ENCODE assay signal across 10 cellular contexts in genomic region chr9:128917151-128917849, GRCh38. TPM values are rescaled to one million over a fixed set of nuclear protein-coding genes. Genes with fewer than 3 reads are reported as not detected.
DNase-seq lines count a peak whose midpoint lies in the region; ATAC-seq and TF ChIP-seq lines count a peak whose summit lies in the region.
"Had no signal": no experiment of that assay in that cellular context is flagged by ENCODE, and none has a peak within 500 bp of the region (broad histone marks: within the 10 kb centered on the region; RNA-seq: fewer than 3 reads in every experiment).

No MANE protein-coding gene starts in this region.

- H3K4me3 ChIP-seq in lower leg skin (ENCODE audit: low read depth, poor library complexity, severe bottlenecking) (no peak overlapping the region), suprapubic skin (peak overlapping the region; percentile 29), GM23338 (no peak overlapping the region)

- H3K9me3 ChIP-seq in suprapubic skin: no peaks in the 10 kb centered on the region

- peaks cover 28% of the 10 kb centered on the region for H3K4me1 Mint-ChIP-seq in GM23338

- no peak overlapping the region for H3K4me3 Mint-ChIP-seq in GM23338

- H3K27ac ChIP-seq in cingulate gyrus (ENCODE audit: low read depth, low read length) (peak overlapping the region; percentile 82), suprapubic skin (peak overlapping the region; percentile 86), GM23338 (ENCODE audit: low read depth) (no peak overlapping the region)
- H3K27ac ChIP-seq: KMS-11 had no signal

- no peak for TF ChIP-seq EP300 in suprapubic skin (IDR thresholded peaks at IDR 0.05)

- H2AFZ ChIP-seq in GM23338: no peak overlapping the region

- H3K36me3 ChIP-seq in suprapubic skin: peaks cover 21% of the 10 kb centered on the region
- no peaks in the 10 kb centered on the region; the same call in 1 of the 2 replicates for H3K36me3 ChIP-seq in GM23338 (ENCODE audit: insufficient read depth)

- intact Hi-C loops in lower leg skin (cut with DNase I; ENCODE audit: low total_unique reads): no loop called here

- H3K4me1 ChIP-seq in suprapubic skin (peaks cover 91% of the 10 kb centered on the region), GM23338 (ENCODE audit: insufficient read depth) (peaks cover 9% of the 10 kb centered on the region)

- TF ChIP-seq CTCF in lower leg skin (IDR thresholded peaks at IDR 0.05): no peak
- no peak for TF ChIP-seq CTCF in suprapubic skin (IDR thresholded peaks at IDR 0.05)
- TF ChIP-seq CTCF in GM23338 (conservative IDR thresholded peaks at IDR 0.05; ENCODE audit: low read depth in 2 of 2): no peak

- H3K27me3 ChIP-seq in suprapubic skin (no peaks in the 10 kb centered on the region), GM23338 (ENCODE audit: insufficient read depth) (no peaks in the 10 kb centered on the region)

- H3K79me2 ChIP-seq in GM23338 (replicated peaks; ENCODE audit: insufficient read depth): peaks cover 4% of the 10 kb centered on the region; the same call in 1 of the 2 replicates

- no peak overlapping the region for H3K4me2 ChIP-seq in GM23338
- H3K4me2 ChIP-seq: KMS-11 had no signal

- H4K20me1 ChIP-seq in GM23338 (replicated peaks; ENCODE audit: insufficient read depth): peaks cover 7% of the 10 kb centered on the region; the same call in 1 of the 2 replicates

- H3F3A ChIP-seq in GM23338 (replicated peaks; ENCODE audit: low read depth): 0 out of 2 replicates have a peak, but pooled peaks cover 5% of the 10 kb centered on the region

- H3K9me3 Mint-ChIP-seq in GM23338: no peaks in the 10 kb centered on the region

- no peak for TF ChIP-seq POLR2A in lower leg skin (IDR thresholded peaks at IDR 0.05)
- no peak for TF ChIP-seq POLR2A in suprapubic skin (IDR thresholded peaks at IDR 0.05)

- peaks cover 36% of the 10 kb centered on the region for H3K36me3 Mint-ChIP-seq in GM23338 (ENCODE audit: low read depth)

- 37 to 38% methylated on average over 26 of the region's 26 CpGs for WGBS in lower leg skin, 2 donors
- WGBS in suprapubic skin: 34% methylated on average over 10 of the region's 26 CpGs

- ATAC-seq in HG03354 (IDR thresholded peaks at IDR 0.05; ENCODE audit: poor library complexity, severe bottlenecking, unreplicated experiment): no peak
- no peak for ATAC-seq in GM23338
- ATAC-seq in HG02571 (IDR thresholded peaks at IDR 0.05; ENCODE audit: unreplicated experiment): no peak

- no peak overlapping the region; the same call in 1 of the 2 replicates for H3K27ac Mint-ChIP-seq in GM23338

- DNase-seq in NCI-H1092 treated with DMSO at 0.1 percent for 48 hours (lab: John Stamatoyannopoulos, UW) (peak; percentile 67), lower leg skin (ENCODE audit: low spot score in 2 of 2) (peak; percentile 84 to 96), suprapubic skin (ENCODE audit: low spot score in 2 of 2) (peak; percentile 90 to 91), GM23338 (ENCODE audit: low spot score) (no peak)
- no peak for DNase-seq in activated CD4-positive, alpha-beta T cell treated with anti-CD3 and anti-CD28 coated beads for 4 hours
- DNase-seq: foreskin melanocyte had no signal

- H3K27me3 Mint-ChIP-seq in GM23338 (ENCODE audit: insufficient read depth, low read depth, poor library complexity): peaks cover 12% of the 10 kb centered on the region

- H3K9me2 ChIP-seq in GM23338 (ENCODE audit: insufficient read depth): no peaks in the 10 kb centered on the region

TF ChIP-seq in GM23338, 12 proteins besides CTCF, POLR2A, EP300 and RAD21 (continues in another document):
- no peak for TF ChIP-seq ETS1 (IDR thresholded peaks at IDR 0.05)
- no peak for TF ChIP-seq REST (IDR thresholded peaks at IDR 0.05; ENCODE audit: unreplicated experiment)
- TF ChIP-seq CREB1 (CRISPR knock-in tag; IDR thresholded peaks at IDR 0.05; ENCODE audit: low read depth): no peak
- TF ChIP-seq JUNB (IDR thresholded peaks at IDR 0.05; ENCODE audit: unreplicated experiment): no peak
- TF ChIP-seq EZH2phosphoT487 (IDR thresholded peaks at IDR 0.05; ENCODE audit: unreplicated experiment): no peak
- no peak for TF ChIP-seq ZNF331 (CRISPR knock-in tag; IDR thresholded peaks at IDR 0.05; ENCODE audit: low read depth)
- TF ChIP-seq EZH2 (IDR thresholded peaks at IDR 0.05; ENCODE audit: low read depth, unreplicated experiment): no peak
- TF ChIP-seq STAT1 (IDR thresholded peaks at IDR 0.05; ENCODE audit: unreplicated experiment): no peak

RNA-seq across cellular contexts. Expression of gene PHYHD1, which starts 3.5 kb away (rescaled TPM):
- total RNA-seq in lower leg skin (10 to 100 TPM; 31.3 to 60.2 (median 50.6) TPM), suprapubic skin (10 to 100 TPM; 39.1 to 73.5 (median 49.5) TPM)
- total RNA-seq in GM23338 (2014; rRNA removed; shearing (Covaris generic)): 4.1 and 10.4 TPM in 2 replicates
- 16.8 and 23.4 TPM in 2 replicates for polyA plus RNA-seq in GM23338 (2016; fragmentation: Nextera tagmentation; extraction: Ambion mirVana)

RNA-seq across cellular contexts. Expression of gene DOLK, which starts 30.1 kb away (rescaled TPM):
- 10 to 100 TPM in 3 of 4 donors, 1 to 10 TPM in 1; 9.8 to 16.4 (median 11.9) TPM for total RNA-seq in lower leg skin
- total RNA-seq in suprapubic skin: 10 to 100 TPM in 3 of 4 donors, 1 to 10 TPM in 1; 5.2 to 12.7 (median 10.8) TPM
- total RNA-seq in GM23338 (2014; rRNA removed; shearing (Covaris generic)): 20.2 and 21.3 TPM in 2 replicates
- polyA plus RNA-seq in GM23338 (2016; fragmentation: Nextera tagmentation; extraction: Ambion mirVana): 9.8 and 10.3 TPM in 2 replicates

RNA-seq across cellular contexts. Expression of gene NUP188, which starts 30.2 kb away (rescaled TPM):
- total RNA-seq in lower leg skin (10 to 100 TPM; 32.8 to 44.3 (median 36.1) TPM), suprapubic skin (100 to 1,000 TPM in 1 of 4 donors, 10 to 100 TPM in 3; 53.6 to 104 (median 60.6) TPM)
- total RNA-seq in GM23338 (2014; rRNA removed; shearing (Covaris generic)): 107 and 117 TPM in 2 replicates
- polyA plus RNA-seq in GM23338 (2016; fragmentation: Nextera tagmentation; extraction: Ambion mirVana): 25.5 and 28.4 TPM in 2 replicates

RNA-seq across cellular contexts. Expression of gene LRRC8A, which starts 35.4 kb away (rescaled TPM):
- total RNA-seq in lower leg skin: 100 to 1,000 TPM in 3 of 4 donors, 10 to 100 TPM in 1; 89.6 to 131 (median 111) TPM
- 100 to 1,000 TPM in 3 of 4 donors, 10 to 100 TPM in 1; 77.3 to 127 (median 108) TPM for total RNA-seq in suprapubic skin
- total RNA-seq in GM23338 (2014; rRNA removed; shearing (Covaris generic)): 75.7 and 80.5 TPM in 2 replicates
- polyA plus RNA-seq in GM23338 (2016; fragmentation: Nextera tagmentation; extraction: Ambion mirVana): 35.3 and 37.3 TPM in 2 replicates

RNA-seq across cellular contexts. Expression of gene KYAT1, which starts 35.5 kb away (rescaled TPM):
- 10 to 100 TPM in 2 of 4 donors, 1 to 10 TPM in 2; 8.2 to 19.4 (median 10.9) TPM for total RNA-seq in lower leg skin
- total RNA-seq in suprapubic skin: 10 to 100 TPM; 10.6 to 17.1 (median 14.6) TPM
- total RNA-seq in GM23338 (2014; rRNA removed; shearing (Covaris generic)): 29.8 and 34.0 TPM in 2 replicates
- 23.0 and 26.1 TPM in 2 replicates for polyA plus RNA-seq in GM23338 (2016; fragmentation: Nextera tagmentation; extraction: Ambion mirVana)

Comparison
In these comparisons a context has a peak if more than half of its experiments do, and no peak if none do; other contexts are left out.
1. DNase-seq: peak in NCI-H1092 treated with DMSO at 0.1 percent for 48 hours (single experiment), lower leg skin (2 of 2) and suprapubic skin (2 of 2); none in activated CD4-positive, alpha-beta T cell treated with anti-CD3 and anti-CD28 coated beads for 4 hours (0 of 2) and GM23338 (single experiment).